8 cellular contexts compared by ENCODE assay signal in genomic region chr6:43308990-43309477, GRCh38. TPM values are rescaled to one million over a fixed set of nuclear protein-coding genes. Genes with fewer than 3 reads are reported as not detected.
DNase-seq lines count a peak whose midpoint lies in the region; ATAC-seq, FAIRE-seq and TF ChIP-seq lines count a peak whose summit lies in the region.

No MANE protein-coding gene starts in this region.

- peak; percentile 85 for FAIRE-seq in K562 (lab: Jason Lieb, UNC)

- no peaks in the 10 kb centered on the region for H3K79me2 ChIP-seq in K562 (ENCODE audit: control insufficient read depth, insufficient read depth, low read length)

- TF ChIP-seq EP300 in K562 (IDR thresholded peaks at IDR 0.05; ENCODE audit: low read length), result no peak

- H2AFZ ChIP-seq in K562 (ENCODE audit: low read depth, low read length), result peak overlapping the region; percentile 98

- peak in 1 of 2 donors; percentile 4 for ATAC-seq in activated T-cell treated with anti-CD3 and anti-CD28 coated beads, Interleukin-2, amount 50 U/mL, for 4 hours
- ATAC-seq in K562 (peak; percentile 8), lower lobe of right lung (no peak), thoracic aorta (ENCODE audit: insufficient number of reproducible peaks, low FRiP score, low read depth) (no peak), GM18517 (IDR thresholded peaks at IDR 0.05; ENCODE audit: unreplicated experiment) (no peak), GM21367 (IDR thresholded peaks at IDR 0.05; ENCODE audit: unreplicated experiment) (no peak)

- H3K4me1 ChIP-seq in K562 (replicated peaks in 1 of 2; ENCODE audit: control insufficient read depth in 2 of 2, insufficient read depth in 2 of 2, low read length in 2 of 2) (peaks cover 14 to 21% of the 10 kb centered on the region in 2 experiments), lower lobe of right lung (peaks cover 17% of the 10 kb centered on the region), thoracic aorta (ENCODE audit: control insufficient read depth in 1 of 2, low read depth in 2 of 2) (peaks cover 0 to 11% of the 10 kb centered on the region in 2 donors)

- H3K27me3 Mint-ChIP-seq in activated T-cell treated with anti-CD3 and anti-CD28 coated beads, Interleukin-2, amount 50 U/mL, for 4 hours (ENCODE audit: low read depth), result no peaks in the 10 kb centered on the region

- TF ChIP-seq POLR2A in K562 (conservative IDR thresholded peaks at IDR 0.05), result no peak

- H3K9ac ChIP-seq in K562 (ENCODE audit: insufficient read depth in 1 of 2, low read depth in 2 of 2, low read length in 2 of 2), result peak overlapping the region; percentile 24 to 86; a peak in 2 of 4 replicates

- no peak for TF ChIP-seq RAD21 in K562 (CRISPR knock-in tag; conservative IDR thresholded peaks at IDR 0.05 in 1 of 2, IDR thresholded peaks at IDR 0.05 in 1 of 2)

- H3K27ac ChIP-seq in K562 (ENCODE audit: extremely low read depth, low read depth, low read length) (no peak overlapping the region), lower lobe of right lung (no peak overlapping the region), thoracic aorta (no peak overlapping the region)

- POLR2A ChIA-PET in K562 (lab: Yijun Ruan, JAX), result interaction anchor here (0.6 to 1.4 kb wide), 12 partner anchors 9 to 364 kb away, joined by 3 to 6 read pairs (median 4); no protein-coding TSS in a partner anchor

- H3K9me3 Mint-ChIP-seq in activated T-cell treated with anti-CD3 and anti-CD28 coated beads, Interleukin-2, amount 50 U/mL, for 4 hours, result no peaks in the 10 kb centered on the region

- in situ Hi-C loops in K562 (cut with MboI), result no loop called here

- H3K36me3 ChIP-seq in K562 (ENCODE audit: control insufficient read depth, insufficient read depth, low read length) (no peaks in the 10 kb centered on the region), lower lobe of right lung (no peaks in the 10 kb centered on the region), thoracic aorta (no peaks in the 10 kb centered on the region)

- peaks cover 7% of the 10 kb centered on the region for H3K4me1 Mint-ChIP-seq in activated T-cell treated with anti-CD3 and anti-CD28 coated beads, Interleukin-2, amount 50 U/mL, for 4 hours (ENCODE audit: low read depth)

- H3K9me1 ChIP-seq in K562 (ENCODE audit: control insufficient read depth, insufficient read depth, low read length), result peaks cover 3% of the 10 kb centered on the region

- H3K9me3 ChIP-seq in K562 (replicated peaks; ENCODE audit: control insufficient read depth, insufficient read depth, low read depth, low read length) (no peaks in the 10 kb centered on the region), lower lobe of right lung (no peaks in the 10 kb centered on the region), thoracic aorta (no peaks in the 10 kb centered on the region)

- CTCF ChIA-PET in K562 (lab: Yijun Ruan, JAX; ENCODE audit: low intra/inter-chr PET ratio), result no interaction called here

- no peaks in the 10 kb centered on the region for H4K20me1 ChIP-seq in K562 (replicated peaks; ENCODE audit: control insufficient read depth, insufficient read depth, low read length)

- peak overlapping the region; percentile 29 for H3K4me3 ChIP-seq in K562
- peak overlapping the region; percentile 46 for H3K4me3 ChIP-seq in lower lobe of right lung
- H3K4me3 ChIP-seq in thoracic aorta, result peak overlapping the region; percentile 62

- peak overlapping the region; percentile 82 for H3K4me2 ChIP-seq in K562 (ENCODE audit: insufficient read depth, low read length)

- intact Hi-C loops in K562 (cut with micrococcal nuclease), result no loop called here
- intact Hi-C loops in lower lobe of right lung (cut with DNase I), result no loop called here

- no peak for DNase-seq in activated T-cell treated with anti-CD3 and anti-CD28 coated beads, Interleukin-2, amount 50 U/mL, for 4 hours
- DNase-seq in activated T-cell treated with anti-CD3 and anti-CD28 coated beads for 4 hours (no peak), K562 (ENCODE audit: extremely low read depth in 1 of 4, low spot score in 3 of 4) (no peak), lower lobe of right lung (no peak), thoracic aorta (ENCODE audit: low spot score) (no peak), C1 segment of cervical spinal cord (lab: John Stamatoyannopoulos, UW) (no peak)

- H3K27me3 ChIP-seq in K562 (ENCODE audit: control insufficient read depth in 2 of 2, insufficient read depth in 2 of 2, low read length in 2 of 2), result peaks cover 3 to 6% of the 10 kb centered on the region in 2 experiments; a peak in 3 of 5 replicates
- H3K27me3 ChIP-seq in lower lobe of right lung (ENCODE audit: low read depth), result peaks cover 4% of the 10 kb centered on the region
- no peaks in the 10 kb centered on the region for H3K27me3 ChIP-seq in thoracic aorta (replicated peaks; ENCODE audit: insufficient read depth)

- WGBS in K562 (ENCODE audit: insufficient coverage, low coverage, missing lambda C conversion rate), result 31% methylated on average over 9 of the region's 9 CpGs

- peak overlapping the region; percentile 67 for H3K4me3 Mint-ChIP-seq in activated T-cell treated with anti-CD3 and anti-CD28 coated beads, Interleukin-2, amount 50 U/mL, for 4 hours

- no peaks in the 10 kb centered on the region for H3K36me3 Mint-ChIP-seq in activated T-cell treated with anti-CD3 and anti-CD28 coated beads, Interleukin-2, amount 50 U/mL, for 4 hours (ENCODE audit: insufficient read depth)

- TF ChIP-seq CTCF in K562 (IDR thresholded peaks at IDR 0.05 in 2 of 3, conservative IDR thresholded peaks at IDR 0.05 in 1 of 3; ENCODE audit: insufficient read depth in 2 of 3, low read depth in 1 of 3, low read length in 3 of 3) (no peak), lower lobe of right lung (IDR thresholded peaks at IDR 0.05) (no peak), thoracic aorta (IDR thresholded peaks at IDR 0.05) (no peak)

- BruUV-seq in K562 (replicated peaks; lab: Mats Ljungman, UMichigan), result no TSS peak

TF ChIP-seq in K562, 482 proteins besides CTCF, POLR2A, EP300 and RAD21 (continues in another document):
- TF ChIP-seq ZFP91 (CRISPR knock-in tag; IDR thresholded peaks at IDR 0.05), result no peak
- 0 out of 2 replicates have a peak, but pooled peaks have one; percentile 1 for TF ChIP-seq RB1 (IDR thresholded peaks at IDR 0.05; ENCODE audit: low read depth)
- TF ChIP-seq PML (IDR thresholded peaks at IDR 0.05; ENCODE audit: low read length), result no peak
- TF ChIP-seq ZNF263 (CRISPR knock-in tag; IDR thresholded peaks at IDR 0.05; ENCODE audit: borderline replicate concordance), result 0 out of 2 replicates have a peak, but pooled peaks have one; percentile 18

RNA-seq across cellular contexts. Expression of gene CRIP3, which starts 0.4 kb away (rescaled TPM):
- total RNA-seq in activated T-cell treated with anti-CD3 and anti-CD28 coated beads, Interleukin-2, amount 50 U/mL, for 4 hours, result under 1 TPM in 1 of 3 donors, not detected in 2; 0.52 TPM
- 6.4 and 11.3 TPM in 2 replicates for total RNA-seq in K562 (2011; cell fraction: chromatin; rRNA removed; ENCODE audit: low replicate concordance)
- total RNA-seq in K562 (2011; cell fraction: nucleolus; rRNA removed), result 7.6 and 7.8 TPM in 2 replicates
- 7.9 and 8.0 TPM in 2 replicates for total RNA-seq in K562 (2011; cell fraction: nucleoplasm; rRNA removed)
- total RNA-seq in K562 (2014; rRNA removed) (0.86 and 1.0 TPM in 2 replicates), K562 (2014; rRNA removed; fragmentation: Illumina TruSeq; extraction: Trizol) (0.87 and 0.99 TPM in 2 replicates), K562 (2015; rRNA removed; fragmentation: Illumina TruSeq; extraction: Trizol) (0.36 TPM in 1 of 2 replicates, not detected in the other), K562 (2021) (0.82 and 0.89 TPM in 2 replicates), lower lobe of right lung (0.95 TPM), thoracic aorta (not detected)
- polyA plus RNA-seq in K562 (2011; rRNA removed) (1.2 and 2.7 TPM in 2 replicates), K562 (2014; fragmentation: Illumina TruSeq; extraction: Trizol) (0.86 and 2.1 TPM in 2 replicates), K562 (2014; fragmentation: Nextera tagmentation; extraction: Ambion mirVana) (under 1 TPM; 0.72 to 0.99 TPM), K562 (2014; rRNA removed) (1.3 and 3.6 TPM in 2 replicates)
- polyA plus RNA-seq in K562 (2011; cell fraction: cytosol; rRNA removed), result 1.4 and 1.6 TPM in 2 replicates
- polyA plus RNA-seq in K562 (2011; cell fraction: nucleus; rRNA removed), result 9.4 and 9.7 TPM in 2 replicates
- 0.31 and 0.75 TPM in 2 replicates for polyA plus RNA-seq in K562 (2012)
- polyA minus RNA-seq in K562 (2011; rRNA and poly(A)+ RNA removed), result 0.57 and 0.60 TPM in 2 replicates
- not detected in 2 replicates for polyA minus RNA-seq in K562 (2011; cell fraction: cytosol; rRNA and poly(A)+ RNA removed)
- polyA minus RNA-seq in K562 (2011; cell fraction: nucleus; rRNA and poly(A)+ RNA removed), result 2.0 and 3.6 TPM in 2 replicates

RNA-seq across cellular contexts. Expression of gene SLC22A7, which starts 11.0 kb away (rescaled TPM):
- total RNA-seq in activated T-cell treated with anti-CD3 and anti-CD28 coated beads, Interleukin-2, amount 50 U/mL, for 4 hours, result not detected
- total RNA-seq in K562 (2011; cell fraction: chromatin; rRNA removed; ENCODE audit: low replicate concordance), result not detected in 2 replicates
- not detected in 2 replicates for total RNA-seq in K562 (2011; cell fraction: nucleolus; rRNA removed)
- total RNA-seq in K562 (2011; cell fraction: nucleoplasm; rRNA removed), result not detected in 2 replicates
- total RNA-seq in K562 (2014; rRNA removed), result not detected in 2 replicates
- total RNA-seq in K562 (2014; rRNA removed; fragmentation: Illumina TruSeq; extraction: Trizol), result not detected in 2 replicates
- not detected in 2 replicates for total RNA-seq in K562 (2015; rRNA removed; fragmentation: Illumina TruSeq; extraction: Trizol)
- not detected in 2 replicates for total RNA-seq in K562 (2021)
- not detected in 2 replicates for polyA plus RNA-seq in K562 (2011; rRNA removed)
- not detected in 2 replicates for polyA plus RNA-seq in K562 (2011; cell fraction: cytosol; rRNA removed)
- not detected in 2 replicates for polyA plus RNA-seq in K562 (2011; cell fraction: nucleus; rRNA removed)
- not detected in 2 replicates for polyA plus RNA-seq in K562 (2012)
- polyA plus RNA-seq in K562 (2014; fragmentation: Illumina TruSeq; extraction: Trizol), result not detected in 2 replicates
- not detected for polyA plus RNA-seq in K562 (2014; fragmentation: Nextera tagmentation; extraction: Ambion mirVana)
- not detected in 2 replicates for polyA plus RNA-seq in K562 (2014; rRNA removed)
- not detected in 2 replicates for polyA minus RNA-seq in K562 (2011; rRNA and poly(A)+ RNA removed)
- not detected in 2 replicates for polyA minus RNA-seq in K562 (2011; cell fraction: cytosol; rRNA and poly(A)+ RNA removed)
- not detected in 2 replicates for polyA minus RNA-seq in K562 (2011; cell fraction: nucleus; rRNA and poly(A)+ RNA removed)
- not detected for total RNA-seq in lower lobe of right lung
- not detected for total RNA-seq in thoracic aorta
